Comparison of ENCODE assay signal across 12 cellular contexts in genomic region chr9:16337322-16338029, GRCh38.
DNase-seq lines count a peak whose midpoint lies in the region; ATAC-seq and TF ChIP-seq lines count a peak whose summit lies in the region.
"Had no signal": no experiment of that assay in that cellular context is flagged by ENCODE, and none has a peak within 500 bp of the region (broad histone marks: within the 10 kb centered on the region; RNA-seq: fewer than 3 reads in every experiment).

No MANE protein-coding gene starts in this region.

- peaks cover 5% of the 10 kb centered on the region; the same call in 1 of the 2 replicates for H3K4me1 ChIP-seq in BLaER1
- no peaks in the 10 kb centered on the region for H3K4me1 ChIP-seq in neural progenitor cell
- no peaks in the 10 kb centered on the region for H3K4me1 ChIP-seq in thyroid gland
- H3K4me1 ChIP-seq: parathyroid adenoma had no signal

- peaks cover 7% of the 10 kb centered on the region for H3K36me3 Mint-ChIP-seq in neural progenitor cell
- H3K36me3 Mint-ChIP-seq in activated CD8-positive, alpha-beta memory T cell treated with anti-CD3 and anti-CD28 coated beads, Interleukin-2, amount 10 ng/mL, durations not matched to agents 7 days and 5 days = no peaks in the 10 kb centered on the region
- H3K36me3 Mint-ChIP-seq: CD8-positive, alpha-beta memory T cell had no signal

- H3K9ac ChIP-seq in BLaER1 = no peak overlapping the region
- H3K9ac ChIP-seq in neural progenitor cell = no peak overlapping the region
- H3K9ac ChIP-seq: parathyroid adenoma had no signal

- intact Hi-C loops in thyroid gland (cut with DNase I) = no loop called here

- H3K27ac ChIP-seq in BLaER1 = no peak overlapping the region
- no peak overlapping the region for H3K27ac ChIP-seq in neural progenitor cell
- no peak overlapping the region for H3K27ac ChIP-seq in thyroid gland
- H3K27ac ChIP-seq: dorsolateral prefrontal cortex, parathyroid adenoma, VCaP had no signal

- 87 to 93% methylated on average over 5 of the region's 5 CpGs for WGBS in thyroid gland, 2 donors

- CTCF ChIA-PET in activated CD8-positive, alpha-beta memory T cell treated with anti-CD3 and anti-CD28 coated beads, Interleukin-2, amount 10 ng/mL, durations not matched to agents 7 days and 5 days (lab: Charles Lee) = no interaction called here

- H3K4me3 ChIP-seq in BLaER1 (no peak overlapping the region), neural progenitor cell (no peak overlapping the region), thyroid gland (replicated peaks in 1 of 3) (no peak overlapping the region)
- H3K4me3 ChIP-seq: dorsolateral prefrontal cortex had no signal

- H2AFZ ChIP-seq in neural progenitor cell (replicated peaks) = no peak overlapping the region
- H2AFZ ChIP-seq: parathyroid adenoma had no signal

- H3K4me1 Mint-ChIP-seq in neural progenitor cell = peaks cover 15% of the 10 kb centered on the region
- no peaks in the 10 kb centered on the region for H3K4me1 Mint-ChIP-seq in activated CD8-positive, alpha-beta memory T cell treated with anti-CD3 and anti-CD28 coated beads, Interleukin-2, amount 10 ng/mL, durations not matched to agents 7 days and 5 days
- H3K4me1 Mint-ChIP-seq: CD8-positive, alpha-beta memory T cell had no signal

- H3F3A ChIP-seq in neural progenitor cell (ENCODE audit: low read depth) = no peaks in the 10 kb centered on the region

- peaks cover 15% of the 10 kb centered on the region for H3K27me3 Mint-ChIP-seq in neural progenitor cell (ENCODE audit: insufficient read depth, low read depth)
- no peaks in the 10 kb centered on the region for H3K27me3 Mint-ChIP-seq in activated CD8-positive, alpha-beta memory T cell treated with anti-CD3 and anti-CD28 coated beads, Interleukin-2, amount 10 ng/mL, durations not matched to agents 7 days and 5 days

- H4K20me1 ChIP-seq in BLaER1 (no peaks in the 10 kb centered on the region), neural progenitor cell (ENCODE audit: low read depth) (no peaks in the 10 kb centered on the region)

- H3K36me3 ChIP-seq in BLaER1 (no peaks in the 10 kb centered on the region), neural progenitor cell (no peaks in the 10 kb centered on the region), thyroid gland (no peaks in the 10 kb centered on the region)

- no peaks in the 10 kb centered on the region for H3K79me2 ChIP-seq in neural progenitor cell (ENCODE audit: low read depth)
- H3K79me2 ChIP-seq: parathyroid adenoma had no signal

- DNase-seq in NCI-H2171 treated with DMSO at 0.1 percent for 48 hours (lab: John Stamatoyannopoulos, UW) (peak; percentile 79), dermis blood vessel endothelial cell (peak; percentile 95), neural progenitor cell (ENCODE audit: low spot score) (no peak), thyroid gland (no peak), GM10266 (ENCODE audit: extremely low spot score) (no peak)
- no peak for DNase-seq in activated CD8-positive, alpha-beta memory T cell treated with anti-CD3 and anti-CD28 coated beads, Interleukin-2, amount 10 ng/mL, durations not matched to agents 7 days and 5 days
- DNase-seq in stimulated activated CD4-positive, alpha-beta T cell treated with anti-CD3 and anti-CD28 coated beads, Interleukin-15, amount 100 ng/mL, for 24 hours = no peak
- DNase-seq: CD8-positive, alpha-beta memory T cell; dorsolateral prefrontal cortex had no signal

- no peak for TF ChIP-seq POLR2A in thyroid gland (IDR thresholded peaks at IDR 0.05)

- peak overlapping the region; percentile 32 for H3K27ac Mint-ChIP-seq in neural progenitor cell
- H3K27ac Mint-ChIP-seq in activated CD8-positive, alpha-beta memory T cell treated with anti-CD3 and anti-CD28 coated beads, Interleukin-2, amount 10 ng/mL, durations not matched to agents 7 days and 5 days = no peak overlapping the region

- H3K4me2 ChIP-seq in BLaER1 (peak overlapping the region; percentile 23; the same call in 1 of the 2 replicates), neural progenitor cell (no peak overlapping the region)

- ATAC-seq in activated CD8-positive, alpha-beta memory T cell treated with anti-CD3 and anti-CD28 coated beads, Interleukin-2, amount 10 ng/mL, durations not matched to agents 7 days and 5 days = no peak

- no peaks in the 10 kb centered on the region for H3K9me3 ChIP-seq in BLaER1
- no peaks in the 10 kb centered on the region for H3K9me3 ChIP-seq in neural progenitor cell (ENCODE audit: low read depth)
- H3K9me3 ChIP-seq in thyroid gland = no peaks in the 10 kb centered on the region

- H3K9me3 Mint-ChIP-seq in neural progenitor cell = peaks cover 42% of the 10 kb centered on the region
- peaks cover 6% of the 10 kb centered on the region for H3K9me3 Mint-ChIP-seq in activated CD8-positive, alpha-beta memory T cell treated with anti-CD3 and anti-CD28 coated beads, Interleukin-2, amount 10 ng/mL, durations not matched to agents 7 days and 5 days (ENCODE audit: low read depth)

- H3K27me3 ChIP-seq in BLaER1 (no peaks in the 10 kb centered on the region), neural progenitor cell (no peaks in the 10 kb centered on the region), thyroid gland (no peaks in the 10 kb centered on the region)
- H3K27me3 ChIP-seq: dorsolateral prefrontal cortex had no signal

- H3K4me3 Mint-ChIP-seq in neural progenitor cell = no peak overlapping the region
- H3K4me3 Mint-ChIP-seq in activated CD8-positive, alpha-beta memory T cell treated with anti-CD3 and anti-CD28 coated beads, Interleukin-2, amount 10 ng/mL, durations not matched to agents 7 days and 5 days = no peak overlapping the region
- H3K4me3 Mint-ChIP-seq: CD8-positive, alpha-beta memory T cell had no signal

- TF ChIP-seq CTCF in neural progenitor cell (IDR thresholded peaks at IDR 0.05) (no peak), thyroid gland (IDR thresholded peaks at IDR 0.05) (no peak), GM10266 (IDR thresholded peaks at IDR 0.05; ENCODE audit: control insufficient read depth, insufficient read depth, low read depth, missing control alignments) (no peak)

Comparison
In these comparisons a context has a peak if more than half of its experiments do, and no peak if none do; other contexts are left out.
1. DNase-seq: peak in NCI-H2171 treated with DMSO at 0.1 percent for 48 hours (single experiment) and dermis blood vessel endothelial cell (single experiment); none in neural progenitor cell (single experiment), activated CD8-positive, alpha-beta memory T cell treated with anti-CD3 and anti-CD28 coated beads, Interleukin-2, amount 10 ng/mL, durations not matched to agents 7 days and 5 days (single experiment), thyroid gland (0 of 2), stimulated activated CD4-positive, alpha-beta T cell treated with anti-CD3 and anti-CD28 coated beads, Interleukin-15, amount 100 ng/mL, for 24 hours (single experiment) and GM10266 (single experiment).